In the genomic region with DNA sequence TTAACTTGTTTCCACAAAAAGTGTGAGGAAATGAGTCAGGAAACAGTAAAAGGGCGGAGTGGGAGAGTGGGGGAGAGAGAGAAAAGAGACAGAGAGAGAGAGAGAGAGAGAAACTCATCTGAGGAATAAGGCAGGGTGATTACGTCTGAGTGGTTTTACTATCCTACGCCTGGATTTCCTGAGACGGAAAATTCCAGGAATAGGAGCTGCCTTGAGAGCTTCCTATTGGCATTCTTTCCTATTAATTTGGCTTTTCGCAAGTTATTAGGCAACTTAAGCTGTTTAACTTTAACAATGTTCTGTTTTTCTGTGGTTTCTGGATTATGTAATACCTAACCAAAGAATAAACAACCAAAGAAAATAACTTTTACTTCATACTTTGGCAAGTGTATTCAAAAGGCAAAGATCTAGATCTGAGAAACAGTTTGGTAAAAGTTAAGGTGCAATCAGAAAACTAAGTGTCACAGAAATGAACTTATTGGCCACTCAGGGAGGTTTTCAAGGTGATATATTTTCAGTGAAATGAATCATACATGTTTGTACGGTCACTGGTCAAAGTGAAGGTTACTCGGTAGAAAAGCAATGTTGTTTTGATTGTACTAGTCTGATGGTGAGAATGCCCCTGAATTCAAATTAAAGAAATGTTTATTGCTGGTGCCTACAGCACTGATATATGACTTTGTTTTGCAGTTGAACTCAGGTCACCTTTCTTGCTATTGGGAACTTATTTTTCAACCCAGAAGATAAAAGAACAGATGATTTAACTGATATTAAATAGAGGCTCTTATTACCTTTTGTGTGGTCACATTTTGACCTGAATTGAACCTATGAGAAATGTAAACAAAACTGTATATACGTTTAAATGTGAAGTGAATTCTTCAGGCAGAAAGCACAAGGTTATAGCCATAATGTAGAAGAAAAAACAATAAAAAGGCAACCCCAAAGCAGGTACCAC, we compare ENCODE assay signal across 8 cellular contexts. TPM values are rescaled to one million over a fixed set of nuclear protein-coding genes. Genes with fewer than 3 reads are reported as not detected.
DNase-seq lines count a peak whose midpoint lies in the region; ATAC-seq, FAIRE-seq and TF ChIP-seq lines count a peak whose summit lies in the region.

No MANE protein-coding gene starts in this region.

- H3K4me1 ChIP-seq in A549 (peaks cover 48% of the 10 kb centered on the region), gastroesophageal sphincter (peaks cover 0 to 50% (median 3%) of the 10 kb centered on the region in 3 donors)

- no peaks in the 10 kb centered on the region for H3K27me3 ChIP-seq in gastroesophageal sphincter

- peak overlapping the region; percentile 90 for H3K27ac Mint-ChIP-seq in activated CD4-positive, alpha-beta T cell treated with anti-CD3 and anti-CD28 coated beads, Interleukin-2, amount 10 ng/mL, durations not matched to agents 7 days and 5 days

- peaks cover 10% of the 10 kb centered on the region for H3K36me3 Mint-ChIP-seq in activated CD4-positive, alpha-beta T cell treated with anti-CD3 and anti-CD28 coated beads, Interleukin-2, amount 10 ng/mL, durations not matched to agents 7 days and 5 days (ENCODE audit: low read depth)

- peak; percentile 77 to 81; a peak in 5 of 6 replicates for ATAC-seq in A549
- ATAC-seq in GM18873 (IDR thresholded peaks at IDR 0.05; ENCODE audit: low FRiP score, unreplicated experiment) = peak; percentile 62
- peak; percentile 92 for ATAC-seq in gastroesophageal sphincter

- TF ChIP-seq RAD21 in A549 (conservative IDR thresholded peaks at IDR 0.05 in 1 of 2, IDR thresholded peaks at IDR 0.05 in 1 of 2) = no peak

- no peak for TF ChIP-seq CTCF in A549 (IDR thresholded peaks at IDR 0.05)
- no peak for TF ChIP-seq CTCF in gastroesophageal sphincter (IDR thresholded peaks at IDR 0.05)

- peak overlapping the region; percentile 63 for H3K4me3 Mint-ChIP-seq in activated CD4-positive, alpha-beta T cell treated with anti-CD3 and anti-CD28 coated beads, Interleukin-2, amount 10 ng/mL, durations not matched to agents 7 days and 5 days

- 2% methylated on average over 8 of the region's 8 CpGs for WGBS in A549 (ENCODE audit: missing lambda C conversion rate)
- 9 to 19% methylated on average over 6 to 8 of the region's 8 CpGs for WGBS in gastroesophageal sphincter (ENCODE audit: low coverage in 1 of 2), 2 donors

- H3K4me1 Mint-ChIP-seq in activated CD4-positive, alpha-beta T cell treated with anti-CD3 and anti-CD28 coated beads, Interleukin-2, amount 10 ng/mL, durations not matched to agents 7 days and 5 days = peaks cover 32% of the 10 kb centered on the region

- CTCF ChIA-PET in A549 (lab: Yijun Ruan, JAX) = interaction anchor here (2.4 kb wide), 1 partner anchor 32 kb away, joined by 12 read pairs; no protein-coding TSS in a partner anchor
- CTCF ChIA-PET in activated CD4-positive, alpha-beta T cell treated with anti-CD3 and anti-CD28 coated beads, Interleukin-2, amount 10 ng/mL, durations not matched to agents 7 days and 5 days (lab: Charles Lee) = interaction anchor here (1.0 to 2.5 kb wide), 7 partner anchors 12 to 33 kb away, joined by 4 to 7 read pairs (median 5); no protein-coding TSS in a partner anchor

- DNase-seq in A549 (ENCODE audit: low read depth in 1 of 2, low spot score in 1 of 2) (peak in 1 of 2 experiments; percentile 67), HT-29 (ENCODE audit: low spot score) (peak; percentile 63), skeletal muscle cell (ENCODE audit: low read depth) (peak; percentile 83), NCI-H2196 (lab: John Stamatoyannopoulos, UW; ENCODE audit: unreplicated experiment) (no peak), iPS-NIHi7 (ENCODE audit: extremely low spot score) (no peak)
- DNase-seq in activated CD4-positive, alpha-beta T cell treated with anti-CD3 and anti-CD28 coated beads, Interleukin-2, amount 10 ng/mL, durations not matched to agents 7 days and 5 days = peak; percentile 28

- H3K36me3 ChIP-seq in gastroesophageal sphincter = no peaks in the 10 kb centered on the region

- peak in 1 of 2 experiments; percentile 59; a peak in 2 of 5 replicates for TF ChIP-seq EP300 in A549 (IDR thresholded peaks at IDR 0.05)
- TF ChIP-seq EP300 in gastroesophageal sphincter (IDR thresholded peaks at IDR 0.05) = no peak

- H3K27me3 Mint-ChIP-seq in activated CD4-positive, alpha-beta T cell treated with anti-CD3 and anti-CD28 coated beads, Interleukin-2, amount 10 ng/mL, durations not matched to agents 7 days and 5 days = no peaks in the 10 kb centered on the region

- POLR2A ChIA-PET in A549 (lab: Yijun Ruan, JAX) = no interaction called here
- POLR2A ChIA-PET in activated CD4-positive, alpha-beta T cell treated with anti-CD3 and anti-CD28 coated beads, Interleukin-2, amount 10 ng/mL, durations not matched to agents 7 days and 5 days (lab: Charles Lee) = interaction anchor here (1.5 kb wide), 1 partner anchor 40 kb away, joined by 6 read pairs; a partner anchor contains a TSS

- peak overlapping the region; percentile 28; the same call in 2 of the 3 replicates for H3K4me3 ChIP-seq in A549
- peak overlapping the region in 1 of 2 donors; percentile 11 for H3K4me3 ChIP-seq in gastroesophageal sphincter
- H3K4me3 ChIP-seq in skeletal muscle cell (ENCODE audit: low read depth, low read length) = no peak overlapping the region

- no peak for FAIRE-seq in A549 (lab: Jason Lieb, UNC)

- peak overlapping the region; percentile 76 to 79 for H3K27ac ChIP-seq in A549
- H3K27ac ChIP-seq in gastroesophageal sphincter = peak overlapping the region; percentile 68 to 79 (median 76)

- H3K9me3 ChIP-seq in A549 (no peaks in the 10 kb centered on the region), gastroesophageal sphincter (no peaks in the 10 kb centered on the region)

- TF ChIP-seq POLR2A in A549 (IDR thresholded peaks at IDR 0.05; ENCODE audit: low read length) (no peak), gastroesophageal sphincter (IDR thresholded peaks at IDR 0.05) (no peak)

- peak overlapping the region; percentile 88 for H3K4me2 ChIP-seq in A549

- peaks cover 8% of the 10 kb centered on the region for H3K9me3 Mint-ChIP-seq in activated CD4-positive, alpha-beta T cell treated with anti-CD3 and anti-CD28 coated beads, Interleukin-2, amount 10 ng/mL, durations not matched to agents 7 days and 5 days

TF ChIP-seq in A549, 52 proteins besides CTCF, POLR2A, EP300 and RAD21 (continues in another document):
- TF ChIP-seq KDM5A (IDR thresholded peaks at IDR 0.05) (no peak), PHF8 (IDR thresholded peaks at IDR 0.05; ENCODE audit: borderline replicate concordance, low read depth) (no peak), ZC3H11A (IDR thresholded peaks at IDR 0.05) (no peak), JUNB (IDR thresholded peaks at IDR 0.05) (peak; percentile 33; the same call in 1 of the 2 replicates), ZNF302 (CRISPR knock-in tag; IDR thresholded peaks at IDR 0.05) (no peak), CEBPB (IDR thresholded peaks at IDR 0.05) (peak; percentile 59 to 76), NFE2L2 (conservative IDR thresholded peaks at IDR 0.05; ENCODE audit: low read length) (no peak), NPAS2 (CRISPR knock-in tag; IDR thresholded peaks at IDR 0.05; ENCODE audit: borderline replicate concordance) (no peak)
- TF ChIP-seq, protein P1, sequence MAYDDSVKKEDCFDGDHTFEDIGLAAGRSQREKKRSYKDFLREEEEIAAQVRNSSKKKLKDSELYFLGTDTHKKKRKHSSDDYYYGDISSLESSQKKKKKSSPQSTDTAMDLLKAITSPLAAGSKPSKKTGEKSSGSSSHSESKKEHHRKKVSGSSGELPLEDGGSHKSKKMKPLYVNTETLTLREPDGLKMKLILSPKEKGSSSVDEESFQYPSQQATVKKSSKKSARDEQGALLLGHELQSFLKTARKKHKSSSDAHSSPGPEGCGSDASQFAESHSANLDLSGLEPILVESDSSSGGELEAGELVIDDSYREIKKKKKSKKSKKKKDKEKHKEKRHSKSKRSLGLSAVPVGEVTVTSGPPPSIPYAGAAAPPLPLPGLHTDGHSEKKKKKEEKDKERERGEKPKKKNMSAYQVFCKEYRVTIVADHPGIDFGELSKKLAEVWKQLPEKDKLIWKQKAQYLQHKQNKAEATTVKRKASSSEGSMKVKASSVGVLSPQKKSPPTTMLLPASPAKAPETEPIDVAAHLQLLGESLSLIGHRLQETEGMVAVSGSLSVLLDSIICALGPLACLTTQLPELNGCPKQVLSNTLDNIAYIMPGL (CRISPR knock-in tag; IDR thresholded peaks at IDR 0.05; ENCODE audit: borderline replicate concordance) = no peak
- TF ChIP-seq, protein P2, sequence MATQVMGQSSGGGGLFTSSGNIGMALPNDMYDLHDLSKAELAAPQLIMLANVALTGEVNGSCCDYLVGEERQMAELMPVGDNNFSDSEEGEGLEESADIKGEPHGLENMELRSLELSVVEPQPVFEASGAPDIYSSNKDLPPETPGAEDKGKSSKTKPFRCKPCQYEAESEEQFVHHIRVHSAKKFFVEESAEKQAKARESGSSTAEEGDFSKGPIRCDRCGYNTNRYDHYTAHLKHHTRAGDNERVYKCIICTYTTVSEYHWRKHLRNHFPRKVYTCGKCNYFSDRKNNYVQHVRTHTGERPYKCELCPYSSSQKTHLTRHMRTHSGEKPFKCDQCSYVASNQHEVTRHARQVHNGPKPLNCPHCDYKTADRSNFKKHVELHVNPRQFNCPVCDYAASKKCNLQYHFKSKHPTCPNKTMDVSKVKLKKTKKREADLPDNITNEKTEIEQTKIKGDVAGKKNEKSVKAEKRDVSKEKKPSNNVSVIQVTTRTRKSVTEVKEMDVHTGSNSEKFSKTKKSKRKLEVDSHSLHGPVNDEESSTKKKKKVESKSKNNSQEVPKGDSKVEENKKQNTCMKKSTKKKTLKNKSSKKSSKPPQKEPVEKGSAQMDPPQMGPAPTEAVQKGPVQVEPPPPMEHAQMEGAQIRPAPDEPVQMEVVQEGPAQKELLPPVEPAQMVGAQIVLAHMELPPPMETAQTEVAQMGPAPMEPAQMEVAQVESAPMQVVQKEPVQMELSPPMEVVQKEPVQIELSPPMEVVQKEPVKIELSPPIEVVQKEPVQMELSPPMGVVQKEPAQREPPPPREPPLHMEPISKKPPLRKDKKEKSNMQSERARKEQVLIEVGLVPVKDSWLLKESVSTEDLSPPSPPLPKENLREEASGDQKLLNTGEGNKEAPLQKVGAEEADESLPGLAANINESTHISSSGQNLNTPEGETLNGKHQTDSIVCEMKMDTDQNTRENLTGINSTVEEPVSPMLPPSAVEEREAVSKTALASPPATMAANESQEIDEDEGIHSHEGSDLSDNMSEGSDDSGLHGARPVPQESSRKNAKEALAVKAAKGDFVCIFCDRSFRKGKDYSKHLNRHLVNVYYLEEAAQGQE (IDR thresholded peaks at IDR 0.05) = no peak

RNA-seq across cellular contexts. Expression of a gene that starts 39.9 kb away (rescaled TPM):
- polyA plus RNA-seq in A549 (2011; rRNA removed) = 0.92 and 1.7 TPM in 2 replicates
- 0.05 and 0.09 TPM in 2 replicates for polyA plus RNA-seq in A549 (2012; cell fraction: cytosol; rRNA removed)
- polyA plus RNA-seq in A549 (2012; cell fraction: nucleus; rRNA removed) = not detected in 2 replicates
- 0.05 to 0.48 TPM (median 0.46 TPM) in 3 replicates for polyA plus RNA-seq in A549 (2017; fragmentation: RNase III; extraction: RNeasy Plus Mini Kit Qiagen cat#74134 plus additional on column Dnase treatment)
- polyA minus RNA-seq in A549 (2011; rRNA and poly(A)+ RNA removed) = 0.78 and 2.2 TPM in 2 replicates
- total RNA-seq in HT-29 (2014; rRNA removed; shearing (Covaris generic)) = 14.8 and 14.9 TPM in 2 replicates
- 10 to 100 TPM; 83.8 to 97.9 TPM for total RNA-seq in activated CD4-positive, alpha-beta T cell treated with anti-CD3 and anti-CD28 coated beads, Interleukin-2, amount 10 ng/mL, durations not matched to agents 7 days and 5 days
- total RNA-seq in gastroesophageal sphincter = 10 to 100 TPM; 21.5 to 32.3 (median 27.1) TPM

Comparison
In these comparisons a context has a peak if more than half of its experiments do, and no peak if none do; other contexts are left out.
1. DNase-seq: peak in HT-29 (single experiment), activated CD4-positive, alpha-beta T cell treated with anti-CD3 and anti-CD28 coated beads, Interleukin-2, amount 10 ng/mL, durations not matched to agents 7 days and 5 days (single experiment) and skeletal muscle cell (single experiment); none in NCI-H2196 (single experiment) and iPS-NIHi7 (single experiment).
2. Peak in every context shown above with its lines, with median percentiles within 50 percentile points of each other: ATAC-seq.